Comparison of ENCODE assay signal across 1 cellular context in the genomic region with DNA sequence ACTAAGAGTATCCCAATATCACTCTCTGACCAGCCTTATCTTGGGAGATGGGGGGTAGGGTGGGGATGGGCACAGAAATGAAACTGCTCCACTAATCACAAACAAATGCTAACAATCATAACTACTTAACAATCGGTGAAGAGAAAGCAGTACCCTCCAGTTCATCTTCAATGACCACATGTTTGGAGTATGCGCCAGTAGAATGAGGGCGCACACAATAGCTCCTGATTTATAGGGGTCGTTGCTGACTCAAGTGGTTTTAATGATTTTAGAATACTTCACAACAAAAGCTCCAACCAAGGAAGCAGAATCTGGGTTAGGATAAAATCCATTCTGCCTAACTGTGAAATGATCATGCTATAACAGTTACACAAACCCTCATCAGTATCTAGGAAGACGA.
A peak's percentile ranks its signal among the peaks of the same experiment; 100 is the strongest.
TF ChIP-seq lines count a peak whose summit lies in the region.

No MANE protein-coding gene starts in this region.

TF ChIP-seq in SK-N-SH, 30 proteins besides CTCF, POLR2A, EP300 and RAD21 (continued from another document):
- TF ChIP-seq, protein P1, sequence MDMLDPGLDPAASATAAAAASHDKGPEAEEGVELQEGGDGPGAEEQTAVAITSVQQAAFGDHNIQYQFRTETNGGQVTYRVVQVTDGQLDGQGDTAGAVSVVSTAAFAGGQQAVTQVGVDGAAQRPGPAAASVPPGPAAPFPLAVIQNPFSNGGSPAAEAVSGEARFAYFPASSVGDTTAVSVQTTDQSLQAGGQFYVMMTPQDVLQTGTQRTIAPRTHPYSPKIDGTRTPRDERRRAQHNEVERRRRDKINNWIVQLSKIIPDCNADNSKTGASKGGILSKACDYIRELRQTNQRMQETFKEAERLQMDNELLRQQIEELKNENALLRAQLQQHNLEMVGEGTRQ (IDR thresholded peaks at IDR 0.05; ENCODE audit: borderline replicate concordance, low read depth, low read length) = no peak
- TF ChIP-seq, protein P2, sequence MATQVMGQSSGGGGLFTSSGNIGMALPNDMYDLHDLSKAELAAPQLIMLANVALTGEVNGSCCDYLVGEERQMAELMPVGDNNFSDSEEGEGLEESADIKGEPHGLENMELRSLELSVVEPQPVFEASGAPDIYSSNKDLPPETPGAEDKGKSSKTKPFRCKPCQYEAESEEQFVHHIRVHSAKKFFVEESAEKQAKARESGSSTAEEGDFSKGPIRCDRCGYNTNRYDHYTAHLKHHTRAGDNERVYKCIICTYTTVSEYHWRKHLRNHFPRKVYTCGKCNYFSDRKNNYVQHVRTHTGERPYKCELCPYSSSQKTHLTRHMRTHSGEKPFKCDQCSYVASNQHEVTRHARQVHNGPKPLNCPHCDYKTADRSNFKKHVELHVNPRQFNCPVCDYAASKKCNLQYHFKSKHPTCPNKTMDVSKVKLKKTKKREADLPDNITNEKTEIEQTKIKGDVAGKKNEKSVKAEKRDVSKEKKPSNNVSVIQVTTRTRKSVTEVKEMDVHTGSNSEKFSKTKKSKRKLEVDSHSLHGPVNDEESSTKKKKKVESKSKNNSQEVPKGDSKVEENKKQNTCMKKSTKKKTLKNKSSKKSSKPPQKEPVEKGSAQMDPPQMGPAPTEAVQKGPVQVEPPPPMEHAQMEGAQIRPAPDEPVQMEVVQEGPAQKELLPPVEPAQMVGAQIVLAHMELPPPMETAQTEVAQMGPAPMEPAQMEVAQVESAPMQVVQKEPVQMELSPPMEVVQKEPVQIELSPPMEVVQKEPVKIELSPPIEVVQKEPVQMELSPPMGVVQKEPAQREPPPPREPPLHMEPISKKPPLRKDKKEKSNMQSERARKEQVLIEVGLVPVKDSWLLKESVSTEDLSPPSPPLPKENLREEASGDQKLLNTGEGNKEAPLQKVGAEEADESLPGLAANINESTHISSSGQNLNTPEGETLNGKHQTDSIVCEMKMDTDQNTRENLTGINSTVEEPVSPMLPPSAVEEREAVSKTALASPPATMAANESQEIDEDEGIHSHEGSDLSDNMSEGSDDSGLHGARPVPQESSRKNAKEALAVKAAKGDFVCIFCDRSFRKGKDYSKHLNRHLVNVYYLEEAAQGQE (IDR thresholded peaks at IDR 0.05; ENCODE audit: low read depth, low read length) = no peak
- peak; percentile 20 for TF ChIP-seq CHD2 (IDR thresholded peaks at IDR 0.05; ENCODE audit: low read length, partially characterized antibody)
- no peak for TF ChIP-seq JUND (IDR thresholded peaks at IDR 0.05)
- TF ChIP-seq FOXM1 (IDR thresholded peaks at IDR 0.05; ENCODE audit: low read depth) = no peak
